Comparison of ENCODE assay signal across 2 cellular contexts in genomic region chr20:45813006-45813340, GRCh38.
TF ChIP-seq lines count a peak whose summit lies in the region.

No MANE protein-coding gene starts in this region.

TF ChIP-seq in GM23338, 12 proteins besides CTCF, POLR2A, EP300 and RAD21 (continued from another document):
- TF ChIP-seq REST (IDR thresholded peaks at IDR 0.05; ENCODE audit: unreplicated experiment): no peak
- TF ChIP-seq JUNB (IDR thresholded peaks at IDR 0.05; ENCODE audit: unreplicated experiment): no peak
- TF ChIP-seq EZH2phosphoT487 (IDR thresholded peaks at IDR 0.05; ENCODE audit: unreplicated experiment): no peak
- TF ChIP-seq ZNF331 (CRISPR knock-in tag; IDR thresholded peaks at IDR 0.05; ENCODE audit: low read depth): no peak
- TF ChIP-seq CREB1 (CRISPR knock-in tag; IDR thresholded peaks at IDR 0.05; ENCODE audit: low read depth): no peak
- TF ChIP-seq STAT1 (IDR thresholded peaks at IDR 0.05; ENCODE audit: unreplicated experiment): no peak
- TF ChIP-seq ZNF462 (CRISPR knock-in tag; IDR thresholded peaks at IDR 0.05): no peak
- TF ChIP-seq, protein P1, sequence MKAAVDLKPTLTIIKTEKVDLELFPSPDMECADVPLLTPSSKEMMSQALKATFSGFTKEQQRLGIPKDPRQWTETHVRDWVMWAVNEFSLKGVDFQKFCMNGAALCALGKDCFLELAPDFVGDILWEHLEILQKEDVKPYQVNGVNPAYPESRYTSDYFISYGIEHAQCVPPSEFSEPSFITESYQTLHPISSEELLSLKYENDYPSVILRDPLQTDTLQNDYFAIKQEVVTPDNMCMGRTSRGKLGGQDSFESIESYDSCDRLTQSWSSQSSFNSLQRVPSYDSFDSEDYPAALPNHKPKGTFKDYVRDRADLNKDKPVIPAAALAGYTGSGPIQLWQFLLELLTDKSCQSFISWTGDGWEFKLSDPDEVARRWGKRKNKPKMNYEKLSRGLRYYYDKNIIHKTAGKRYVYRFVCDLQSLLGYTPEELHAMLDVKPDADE (IDR thresholded peaks at IDR 0.05): no peak

TF ChIP-seq in SK-N-SH, 30 proteins besides CTCF, POLR2A, EP300 and RAD21 (continued from another document):
- TF ChIP-seq USF2 (IDR thresholded peaks at IDR 0.05; ENCODE audit: borderline replicate concordance, low read depth, low read length) (no peak), RCOR1 (IDR thresholded peaks at IDR 0.05; ENCODE audit: low read length) (no peak), GABPA (IDR thresholded peaks at IDR 0.05; ENCODE audit: low read depth) (no peak), MEF2A (IDR thresholded peaks at IDR 0.05; ENCODE audit: borderline replicate concordance, low read depth) (no peak), REST (IDR thresholded peaks at IDR 0.05; ENCODE audit: low read depth, low read length) (no peak), NFIC (IDR thresholded peaks at IDR 0.05; ENCODE audit: borderline replicate concordance) (no peak), RXRA (IDR thresholded peaks at IDR 0.05; ENCODE audit: borderline replicate concordance, low read depth) (no peak)
- TF ChIP-seq, protein P2, sequence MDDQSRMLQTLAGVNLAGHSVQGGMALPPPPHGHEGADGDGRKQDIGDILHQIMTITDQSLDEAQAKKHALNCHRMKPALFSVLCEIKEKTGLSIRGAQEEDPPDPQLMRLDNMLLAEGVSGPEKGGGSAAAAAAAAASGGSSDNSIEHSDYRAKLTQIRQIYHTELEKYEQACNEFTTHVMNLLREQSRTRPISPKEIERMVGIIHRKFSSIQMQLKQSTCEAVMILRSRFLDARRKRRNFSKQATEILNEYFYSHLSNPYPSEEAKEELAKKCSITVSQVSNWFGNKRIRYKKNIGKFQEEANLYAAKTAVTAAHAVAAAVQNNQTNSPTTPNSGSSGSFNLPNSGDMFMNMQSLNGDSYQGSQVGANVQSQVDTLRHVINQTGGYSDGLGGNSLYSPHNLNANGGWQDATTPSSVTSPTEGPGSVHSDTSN (IDR thresholded peaks at IDR 0.05): no peak
- TF ChIP-seq, protein P3, sequence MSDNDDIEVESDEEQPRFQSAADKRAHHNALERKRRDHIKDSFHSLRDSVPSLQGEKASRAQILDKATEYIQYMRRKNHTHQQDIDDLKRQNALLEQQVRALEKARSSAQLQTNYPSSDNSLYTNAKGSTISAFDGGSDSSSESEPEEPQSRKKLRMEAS (IDR thresholded peaks at IDR 0.05; ENCODE audit: low read depth): no peak
- TF ChIP-seq, protein P4, sequence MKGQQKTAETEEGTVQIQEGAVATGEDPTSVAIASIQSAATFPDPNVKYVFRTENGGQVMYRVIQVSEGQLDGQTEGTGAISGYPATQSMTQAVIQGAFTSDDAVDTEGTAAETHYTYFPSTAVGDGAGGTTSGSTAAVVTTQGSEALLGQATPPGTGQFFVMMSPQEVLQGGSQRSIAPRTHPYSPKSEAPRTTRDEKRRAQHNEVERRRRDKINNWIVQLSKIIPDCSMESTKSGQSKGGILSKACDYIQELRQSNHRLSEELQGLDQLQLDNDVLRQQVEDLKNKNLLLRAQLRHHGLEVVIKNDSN (IDR thresholded peaks at IDR 0.05; ENCODE audit: borderline replicate concordance, low read depth): no peak
